Comparison of ENCODE assay signal across 27 cellular contexts in the genomic region with DNA sequence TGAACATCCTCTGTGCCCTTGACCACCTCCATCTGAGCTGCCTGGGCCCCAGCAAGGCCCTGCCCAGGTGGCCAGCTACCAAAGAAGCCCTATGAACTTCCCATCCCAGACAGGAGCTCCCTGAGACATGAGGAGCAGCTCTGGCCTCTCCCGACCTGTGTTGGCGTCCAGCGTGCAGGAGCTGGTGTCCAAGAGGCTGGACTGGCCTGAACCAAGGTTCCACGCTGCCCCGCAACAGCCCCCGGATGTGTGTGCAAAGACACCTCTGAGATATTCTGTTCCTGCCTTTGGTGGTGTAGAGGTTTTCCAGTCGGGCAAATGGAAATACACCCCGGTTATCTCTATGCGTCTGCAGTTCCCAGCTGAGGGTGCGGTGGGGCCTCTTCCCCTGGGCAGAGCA. TPM values are rescaled to one million over a fixed set of nuclear protein-coding genes. Genes with fewer than 3 reads are reported as not detected.
"Had no signal": no experiment of that assay in that cellular context is flagged by ENCODE, and none has a peak within 500 bp of the region (broad histone marks: within the 10 kb centered on the region; RNA-seq: fewer than 3 reads in every experiment).

No MANE protein-coding gene starts in this region.

- DNase-seq: activated CD4-positive, alpha-beta memory T cell treated with anti-CD3 and anti-CD28 coated beads, Interleukin-2, amount 10 ng/mL, durations not matched to agents 7 days and 5 days; activated CD4-positive, alpha-beta T cell treated with anti-CD3 and anti-CD28 coated beads for 36 hours; activated CD4-positive, alpha-beta T cell treated with anti-CD3 and anti-CD28 coated beads, Interleukin-2, amount 10 ng/mL, durations not matched to agents 7 days and 5 days; activated CD4-positive, alpha-beta T cell treated with anti-CD3 and anti-CD28 coated beads, Interleukin-2, amount 50 U/mL, for 4 hours; activated CD4-positive, CD25-positive, alpha-beta regulatory T cell; activated CD4-positive, CD25-positive, alpha-beta regulatory T cell treated with anti-CD3 and anti-CD28 coated beads, Interleukin-2, amount 50 U/mL, for 72 hours; activated effector memory CD4-positive, alpha-beta T cell treated with Interleukin-2 at 50 U/mL for 16 hours; activated gamma-delta T cell treated with Interleukin-2 at 50 U/mL for 16 hours; activated naive CD4-positive, alpha-beta T cell treated with anti-CD3 and anti-CD28 coated beads, Interleukin-2, amount 50 U/mL, for 16 hours; activated naive CD4-positive, alpha-beta T cell treated with Interleukin-2 at 50 U/mL for 16 hours; activated T-cell treated with anti-CD3 and anti-CD28 coated beads, Interleukin-2, amount 50 U/mL, for 4 hours; amniotic stem cell; anterior cingulate cortex; body of pancreas; cortex of kidney; dermis blood vessel endothelial cell; effector CD4-positive, alpha-beta T cell; effector memory CD8-positive, alpha-beta T cell; esophagus squamous epithelium; foreskin melanocyte; T-helper 2 cell had no signal

- H3K36me3 ChIP-seq: esophagus squamous epithelium, gastroesophageal sphincter had no signal

- H3K27me3 ChIP-seq: body of pancreas had no signal

- ATAC-seq: activated CD4-positive, alpha-beta T cell treated with anti-CD3 and anti-CD28 coated beads for 36 hours; activated T-cell treated with anti-CD3 and anti-CD28 coated beads, Interleukin-2, amount 50 U/mL, for 4 hours; activated T-helper 17 cell treated with anti-CD3 and anti-CD28 coated beads, Interleukin-2, amount 50 U/mL, for 72 hours; body of pancreas; effector memory CD8-positive, alpha-beta T cell; gastroesophageal sphincter had no signal

- H3K9me3 ChIP-seq: body of pancreas, esophagus squamous epithelium, gastroesophageal sphincter had no signal

- H3K4me3 ChIP-seq: body of pancreas, esophagus squamous epithelium, gastroesophageal sphincter had no signal

- H3K4me1 ChIP-seq: body of pancreas, gastroesophageal sphincter had no signal

- H3K27ac ChIP-seq: body of pancreas, esophagus squamous epithelium, gastroesophageal sphincter had no signal

RNA-seq across cellular contexts. Expression of gene WNT7A, which starts 42.1 kb away (rescaled TPM):
- total RNA-seq: chondrocyte, fibroblast of lung, fibroblast of villous mesenchyme, glomerular endothelial cell had no signal
- polyA plus RNA-seq: fibroblast of lung had no signal
